Comparison of ENCODE assay signal across 10 cellular contexts in the genomic region with DNA sequence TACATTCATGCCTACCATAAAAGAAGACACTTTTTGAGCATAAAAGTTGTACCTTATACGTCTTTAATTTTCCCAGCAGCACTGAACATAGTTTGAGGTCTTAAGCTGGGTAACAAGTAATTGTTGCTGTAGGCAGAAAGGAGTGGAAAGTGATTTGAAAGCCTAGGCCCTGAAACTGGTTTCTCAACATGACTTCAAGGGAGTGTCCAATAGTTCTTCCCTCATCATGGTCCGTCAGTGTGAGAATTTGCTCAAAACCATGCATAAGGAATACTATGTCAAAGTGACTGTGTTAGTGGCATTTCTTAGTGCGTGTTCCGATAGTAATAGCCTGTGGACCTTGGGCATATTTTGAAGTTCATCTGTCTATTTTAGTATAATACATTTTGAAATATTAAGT.
"Had no signal": no experiment of that assay in that cellular context is flagged by ENCODE, and none has a peak within 500 bp of the region (broad histone marks: within the 10 kb centered on the region; RNA-seq: fewer than 3 reads in every experiment).

No MANE protein-coding gene starts in this region.

- H2AFZ ChIP-seq: GM23248, GM23338 had no signal

- H3K9ac ChIP-seq: GM23248 had no signal

- ATAC-seq: HCT116 had no signal

- H3K4me1 ChIP-seq: HAP-1 had no signal

- DNase-seq: GM23248, GOT3, H7, H9, HCEC 1CT, HFFc6 had no signal

- H3K9me3 ChIP-seq: HAP-1 had no signal

- H3K36me3 ChIP-seq: HAP-1 had no signal

- H3K4me2 ChIP-seq: GM23338 had no signal

- H3K4me3 ChIP-seq: GM23248, GM23338, HAP-1 had no signal

- H3K27ac ChIP-seq: GM23248 had no signal

- H3K4me3 Mint-ChIP-seq: H9, HFFc6 had no signal

- H3K27ac Mint-ChIP-seq: GM23338, HFFc6 had no signal

- FAIRE-seq: H54 had no signal

- H3K9me3 Mint-ChIP-seq: GM23338, H9, HFFc6 had no signal
